ENCODE assay signal across 9 cellular contexts in genomic region chr20:63873477-63873971, GRCh38. TPM values are rescaled to one million over a fixed set of nuclear protein-coding genes. Genes with fewer than 3 reads are reported as not detected.
DNase-seq lines count a peak whose midpoint lies in the region; ATAC-seq and TF ChIP-seq lines count a peak whose summit lies in the region.
"Had no signal": no experiment of that assay in that cellular context is flagged by ENCODE, and none has a peak within 500 bp of the region (broad histone marks: within the 10 kb centered on the region; RNA-seq: fewer than 3 reads in every experiment).

No MANE protein-coding gene starts in this region.

- H3K36me3 Mint-ChIP-seq in mesothelial cell of epicardium = peaks cover 26% of the 10 kb centered on the region

- no peak for ATAC-seq in HG03108 (IDR thresholded peaks at IDR 0.05; ENCODE audit: unreplicated experiment)

- no peak overlapping the region for H3K27ac Mint-ChIP-seq in mesothelial cell of epicardium
- H3K27ac Mint-ChIP-seq: activated B cell treated with CpG ODN at 0.5 μM for 24 hours had no signal

- DNase-seq in GDM1 (lab: John Stamatoyannopoulos, UW) = peak; percentile 70
- DNase-seq in SW 1271 (lab: John Stamatoyannopoulos, UW) = peak; percentile 88 to 94
- DNase-seq in epithelial cell of esophagus (ENCODE audit: low read depth) = peak; percentile 97
- DNase-seq in renal cortical epithelial cell (ENCODE audit: low read depth) = peak; percentile 61
- no peak for DNase-seq in mesothelial cell of epicardium (ENCODE audit: low spot score in 2 of 2, unreplicated experiment in 2 of 2)
- no peak for DNase-seq in COLO829 (ENCODE audit: low spot score)
- no peak for DNase-seq in DMS153 (lab: John Stamatoyannopoulos, UW)
- DNase-seq: activated B cell treated with CpG ODN at 0.5 μM for 24 hours had no signal

- H3K4me3 Mint-ChIP-seq in mesothelial cell of epicardium = no peak overlapping the region
- H3K4me3 Mint-ChIP-seq: activated B cell treated with CpG ODN at 0.5 μM for 24 hours had no signal

- no peak overlapping the region for H3K4me3 ChIP-seq in epithelial cell of esophagus (ENCODE audit: low read length)

- H3K27me3 Mint-ChIP-seq in mesothelial cell of epicardium (ENCODE audit: low read depth) = no peaks in the 10 kb centered on the region
- H3K27me3 Mint-ChIP-seq: activated B cell treated with CpG ODN at 0.5 μM for 24 hours had no signal

- H3K9me3 Mint-ChIP-seq in mesothelial cell of epicardium = no peaks in the 10 kb centered on the region
- H3K9me3 Mint-ChIP-seq: activated B cell treated with CpG ODN at 0.5 μM for 24 hours had no signal

- TF ChIP-seq CTCF in epithelial cell of esophagus (IDR thresholded peaks at IDR 0.05; ENCODE audit: insufficient read depth, low read depth, low read length, missing control alignments) (no peak), mesothelial cell of epicardium (IDR thresholded peaks at IDR 0.05; ENCODE audit: unreplicated experiment) (no peak)

- no peaks in the 10 kb centered on the region for H3K4me1 Mint-ChIP-seq in mesothelial cell of epicardium
- H3K4me1 Mint-ChIP-seq: activated B cell treated with CpG ODN at 0.5 μM for 24 hours had no signal

RNA-seq across cellular contexts. Expression of gene TPD52L2, which starts 8.5 kb away (rescaled TPM):
- total RNA-seq in renal cortical epithelial cell (154 and 158 TPM in 2 replicates), mesothelial cell of epicardium (73.1 to 77.3 TPM (median 73.8 TPM) in 3 replicates)

RNA-seq across cellular contexts. Expression of gene ABHD16B, which starts 12.2 kb away (rescaled TPM):
- total RNA-seq in renal cortical epithelial cell = not detected in 2 replicates
- total RNA-seq in mesothelial cell of epicardium = not detected in 3 replicates
- total RNA-seq: activated B cell treated with CpG ODN at 0.5 μM for 24 hours had no signal

RNA-seq across cellular contexts. Expression of gene DNAJC5, which starts 21.4 kb away (rescaled TPM):
- 82.6 and 91.0 TPM in 2 replicates for total RNA-seq in renal cortical epithelial cell
- total RNA-seq in mesothelial cell of epicardium = 40.6 to 43.2 TPM (median 41.6 TPM) in 3 replicates

RNA-seq across cellular contexts. Expression of gene ZBTB46, which starts 42.5 kb away (rescaled TPM):
- total RNA-seq in renal cortical epithelial cell (3.5 and 5.4 TPM in 2 replicates), mesothelial cell of epicardium (11.3 to 11.6 TPM (median 11.6 TPM) in 3 replicates)

Comparison
In these comparisons a context has a peak if more than half of its experiments do, and no peak if none do; other contexts are left out.
1. DNase-seq: peak in GDM1 (single experiment), SW 1271 (2 of 2), epithelial cell of esophagus (single experiment) and renal cortical epithelial cell (single experiment); none in mesothelial cell of epicardium (0 of 2), COLO829 (single experiment) and DMS153 (single experiment).